8 cellular contexts compared by ENCODE assay signal in genomic region chr7:139673230-139673629, GRCh38.
DNase-seq lines count a peak whose midpoint lies in the region; ATAC-seq lines count a peak whose summit lies in the region.

No MANE protein-coding gene starts in this region.

- H3K9me3 ChIP-seq in right cardiac atrium (ENCODE audit: control insufficient read depth, low read length) = no peaks in the 10 kb centered on the region

- 70% methylated on average over 5 of the region's 5 CpGs for WGBS in right cardiac atrium

- peaks cover 6% of the 10 kb centered on the region for H3K4me1 ChIP-seq in right cardiac atrium (ENCODE audit: control insufficient read depth, insufficient read depth, low read length)

- no peak overlapping the region for H3K4me3 ChIP-seq in right cardiac atrium (ENCODE audit: low read length)

- DNase-seq in NCI-H2227 (lab: John Stamatoyannopoulos, UW; ENCODE audit: unreplicated experiment) (peak; percentile 48), right cardiac atrium (peak in 1 of 3 donors; percentile 44), left colon (no peak), NCI-H187 (lab: John Stamatoyannopoulos, UW) (no peak), NCI-H345 (lab: John Stamatoyannopoulos, UW) (no peak), COLO829 (ENCODE audit: low spot score) (no peak)

- H3K27me3 ChIP-seq in right cardiac atrium (ENCODE audit: control insufficient read depth, insufficient read depth) = no peaks in the 10 kb centered on the region

- ATAC-seq in GM18508 (IDR thresholded peaks at IDR 0.05; ENCODE audit: insufficient read depth, unreplicated experiment) (peak; percentile 90), GM21737 (IDR thresholded peaks at IDR 0.05; ENCODE audit: unreplicated experiment) (peak; percentile 94), right cardiac atrium (peak; percentile 62 to 70), left colon (no peak)

- intact Hi-C loops in right cardiac atrium (cut with DNase I) (no loop called here), left colon (cut with DNase I, micrococcal nuclease) (no loop called here)

- H3K27ac ChIP-seq in right cardiac atrium (ENCODE audit: low read length) = peak overlapping the region; percentile 96
